10 cellular contexts compared by ENCODE assay signal in genomic region chr6:13268914-13269532, GRCh38. TPM values are rescaled to one million over a fixed set of nuclear protein-coding genes. Genes with fewer than 3 reads are reported as not detected.
A peak's percentile ranks its signal among the peaks of the same experiment; 100 is the strongest.
DNase-seq lines count a peak whose midpoint lies in the region; ATAC-seq and TF ChIP-seq lines count a peak whose summit lies in the region.
"Had no signal": no experiment of that assay in that cellular context is flagged by ENCODE, and none has a peak within 500 bp of the region (broad histone marks: within the 10 kb centered on the region; RNA-seq: fewer than 3 reads in every experiment).

No MANE protein-coding gene starts in this region.

- ATAC-seq in GM18873 (IDR thresholded peaks at IDR 0.05; ENCODE audit: low FRiP score, unreplicated experiment) (no peak), GM19397 (IDR thresholded peaks at IDR 0.05; ENCODE audit: unreplicated experiment) (no peak)
- ATAC-seq: left colon had no signal

- H3K36me3 ChIP-seq in left ventricle myocardium inferior = peaks cover 34% of the 10 kb centered on the region
- peaks cover 20 to 27% (median 25%) of the 10 kb centered on the region in 3 donors for H3K36me3 ChIP-seq in tibial artery

- H3K9me3 ChIP-seq in left ventricle myocardium inferior (replicated peaks) (no peaks in the 10 kb centered on the region), tibial artery (no peaks in the 10 kb centered on the region)

- peak; percentile 31 for DNase-seq in NCI-H82 (lab: John Stamatoyannopoulos, UW)
- no peak for DNase-seq in NCI-H82 treated with DMSO at 0.1 percent for 48 hours (lab: John Stamatoyannopoulos, UW; ENCODE audit: unreplicated experiment)
- peak; percentile 18 for DNase-seq in SKM-1 treated with dmso at 0.1 percent for 144 hours (lab: John Stamatoyannopoulos, UW; ENCODE audit: unreplicated experiment)
- DNase-seq in left ventricle myocardium inferior = no peak
- peak in 1 of 2 donors; percentile 27 for DNase-seq in tibial artery
- no peak for DNase-seq in NCI-H1105 (lab: John Stamatoyannopoulos, UW)
- DNase-seq: left colon, NCI-H1694 had no signal

- H3K4me3 ChIP-seq in left ventricle myocardium inferior (no peak overlapping the region), tibial artery (no peak overlapping the region)

- intact Hi-C loops in left ventricle myocardium inferior (cut with micrococcal nuclease) = no loop called here
- intact Hi-C loops in tibial artery (cut with DNase I; ENCODE audit: low total_unique reads) = no loop called here

- H3K27me3 ChIP-seq in left ventricle myocardium inferior (ENCODE audit: low read depth) (no peaks in the 10 kb centered on the region), tibial artery (no peaks in the 10 kb centered on the region)

- TF ChIP-seq CTCF in left ventricle myocardium inferior (IDR thresholded peaks at IDR 0.05; ENCODE audit: borderline replicate concordance) (no peak), tibial artery (IDR thresholded peaks at IDR 0.05) (no peak)

- H3K4me1 ChIP-seq in left ventricle myocardium inferior (peaks cover 17% of the 10 kb centered on the region), tibial artery (peaks cover 0 to 30% (median 10%) of the 10 kb centered on the region in 4 donors)

- peak overlapping the region; percentile 31 for H3K27ac ChIP-seq in left ventricle myocardium inferior (replicated peaks)
- peak overlapping the region; percentile 52 to 55 for H3K27ac ChIP-seq in tibial artery

RNA-seq across cellular contexts. Expression of gene TBC1D7, which starts 59.3 kb away (rescaled TPM):
- total RNA-seq in left ventricle myocardium inferior = 40.2 TPM

Comparison
In these comparisons a context has a peak if more than half of its experiments do, and no peak if none do; other contexts are left out.
1. DNase-seq: peak in NCI-H82 (single experiment) and SKM-1 treated with dmso at 0.1 percent for 144 hours (single experiment); none in NCI-H82 treated with DMSO at 0.1 percent for 48 hours (single experiment), left ventricle myocardium inferior (single experiment) and NCI-H1105 (single experiment).